ENCODE assay signal across 26 cellular contexts in the genomic region with DNA sequence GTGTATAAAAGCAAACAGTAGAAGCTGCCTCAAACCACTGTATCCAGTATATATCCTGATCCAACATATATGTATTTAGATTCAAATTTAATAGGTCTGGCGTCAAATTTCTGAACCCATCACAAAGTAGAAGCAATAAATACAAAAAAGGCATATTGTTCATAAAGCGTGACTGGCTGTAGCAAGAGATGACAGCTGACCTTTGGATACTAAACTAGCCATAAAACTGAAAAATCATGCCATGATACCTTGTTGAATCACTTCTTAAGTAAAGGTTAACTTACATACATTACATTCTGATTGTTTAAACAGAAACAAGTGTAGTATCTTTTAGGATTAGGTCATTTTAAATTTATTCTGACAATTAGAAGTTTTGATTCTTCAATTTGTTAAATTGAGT.
"Had no signal": no experiment of that assay in that cellular context is flagged by ENCODE, and none has a peak within 500 bp of the region (broad histone marks: within the 10 kb centered on the region; RNA-seq: fewer than 3 reads in every experiment).

No MANE protein-coding gene starts in this region.

- H3K9me3 ChIP-seq: MG63 had no signal

- H3K4me1 Mint-ChIP-seq: activated B cell treated with CpG ODN at 0.5 μM for 24 hours; activated CD4-positive, alpha-beta T cell treated with anti-CD3 and anti-CD28 coated beads, Interleukin-2, amount 10 ng/mL, durations not matched to agents 24 days and 14 days; activated CD8-positive, alpha-beta memory T cell treated with anti-CD3 and anti-CD28 coated beads, Interleukin-2, amount 10 ng/mL, durations not matched to agents 7 days and 5 days; activated naive CD8-positive, alpha-beta T cell treated with anti-CD3 and anti-CD28 coated beads, Interleukin-2, amount 50 U/mL, for 24 hours; IgD-negative memory B cell; T-helper 17 cell had no signal

- H3K4me3 ChIP-seq: cardiac muscle cell, MG63 had no signal

- H3K27ac ChIP-seq: brain microvascular endothelial cell, cardiac muscle cell had no signal

- H3K36me3 Mint-ChIP-seq: activated CD8-positive, alpha-beta memory T cell treated with anti-CD3 and anti-CD28 coated beads, Interleukin-2, amount 10 ng/mL, durations not matched to agents 7 days and 5 days; activated naive CD4-positive, alpha-beta T cell treated with anti-CD3 and anti-CD28 coated beads, Interleukin-2, amount 50 U/mL, for 72 hours; IgD-negative memory B cell had no signal

- ATAC-seq: activated CD8-positive, alpha-beta memory T cell treated with anti-CD3 and anti-CD28 coated beads, Interleukin-2, amount 10 ng/mL, durations not matched to agents 7 days and 5 days; activated naive CD4-positive, alpha-beta T cell treated with anti-CD3 and anti-CD28 coated beads, Interleukin-2, amount 50 U/mL, for 72 hours; activated naive CD8-positive, alpha-beta T cell treated with anti-CD3 and anti-CD28 coated beads, Interleukin-2, amount 50 U/mL, for 24 hours; activated T-cell treated with anti-CD3 and anti-CD28 coated beads, Interleukin-2, amount 50 U/mL, for 4 hours; T-helper 17 cell had no signal

- H3K27ac Mint-ChIP-seq: activated B cell treated with CpG ODN at 0.5 μM for 24 hours; activated CD4-positive, alpha-beta T cell treated with anti-CD3 and anti-CD28 coated beads, Interleukin-2, amount 10 ng/mL, durations not matched to agents 24 days and 14 days; activated CD8-positive, alpha-beta memory T cell treated with anti-CD3 and anti-CD28 coated beads, Interleukin-2, amount 10 ng/mL, durations not matched to agents 7 days and 5 days; activated naive CD4-positive, alpha-beta T cell treated with anti-CD3 and anti-CD28 coated beads, Interleukin-2, amount 50 U/mL, for 72 hours; activated naive CD8-positive, alpha-beta T cell treated with anti-CD3 and anti-CD28 coated beads, Interleukin-2, amount 50 U/mL, for 24 hours; IgD-negative memory B cell; T-helper 17 cell had no signal

- H3K9me3 Mint-ChIP-seq: activated B cell treated with CpG ODN at 0.5 μM for 24 hours had no signal

- H3K27me3 ChIP-seq: brain microvascular endothelial cell, cardiac muscle cell, MG63 had no signal

- H3K4me3 Mint-ChIP-seq: activated B cell treated with CpG ODN at 0.5 μM for 24 hours; activated CD4-positive, alpha-beta T cell treated with anti-CD3 and anti-CD28 coated beads, Interleukin-2, amount 10 ng/mL, durations not matched to agents 24 days and 14 days; activated CD8-positive, alpha-beta memory T cell treated with anti-CD3 and anti-CD28 coated beads, Interleukin-2, amount 10 ng/mL, durations not matched to agents 7 days and 5 days; activated naive CD8-positive, alpha-beta T cell treated with anti-CD3 and anti-CD28 coated beads, Interleukin-2, amount 50 U/mL, for 24 hours; activated T-cell treated with anti-CD3 and anti-CD28 coated beads, Interleukin-2, amount 50 U/mL, for 4 hours; IgD-negative memory B cell; T-helper 17 cell had no signal

- H3K27me3 Mint-ChIP-seq: activated CD4-positive, alpha-beta T cell treated with anti-CD3 and anti-CD28 coated beads, Interleukin-2, amount 10 ng/mL, durations not matched to agents 24 days and 14 days; activated CD8-positive, alpha-beta memory T cell treated with anti-CD3 and anti-CD28 coated beads, Interleukin-2, amount 10 ng/mL, durations not matched to agents 7 days and 5 days; activated naive CD8-positive, alpha-beta T cell treated with anti-CD3 and anti-CD28 coated beads, Interleukin-2, amount 50 U/mL, for 24 hours; T-helper 17 cell had no signal

- H3K36me3 ChIP-seq: brain microvascular endothelial cell, cardiac muscle cell, MG63 had no signal

- DNase-seq: activated B cell treated with CpG ODN at 0.5 μM for 24 hours; activated CD4-positive, alpha-beta T cell treated with anti-CD3 and anti-CD28 coated beads for 1 hour; activated CD4-positive, alpha-beta T cell treated with anti-CD3 and anti-CD28 coated beads, Interleukin-2, amount 10 ng/mL, durations not matched to agents 24 days and 14 days; activated CD4-positive, alpha-beta T cell treated with anti-CD3 and anti-CD28 coated beads, Interleukin-2, amount 50 U/mL, for 48 hours; activated CD8-positive, alpha-beta memory T cell treated with anti-CD3 and anti-CD28 coated beads, Interleukin-2, amount 10 ng/mL, durations not matched to agents 7 days and 5 days; activated effector memory CD4-positive, alpha-beta T cell treated with anti-CD3 and anti-CD28 coated beads, Interleukin-2, amount 50 U/mL, for 16 hours; activated naive CD4-positive, alpha-beta T cell treated with Interleukin-2 at 50 U/mL for 16 hours; activated naive CD8-positive, alpha-beta T cell treated with anti-CD3 and anti-CD28 coated beads, Interleukin-2, amount 50 U/mL, for 24 hours; activated T-cell treated with anti-CD3 and anti-CD28 coated beads, Interleukin-2, amount 50 U/mL, for 4 hours; amniotic stem cell; brain microvascular endothelial cell; KG1; MG63; MV-4-11; NCI-H1092 treated with DMSO at 0.1 percent for 48 hours; NCI-H1436; NCI-H1694 treated with DMSO at 0.1 percent for 48 hours; NCI-H2029 treated with DMSO at 0.1 percent for 48 hours; NCI-H345; NCI-H510A treated with DMSO at 0.1 percent for 48 hours; SIG-M5; T-helper 17 cell; T-helper 9 cell had no signal
